ENCODE assay signal across 32 cellular contexts in genomic region chr19:6138511-6138910, GRCh38. TPM values are rescaled to one million over a fixed set of nuclear protein-coding genes. Genes with fewer than 3 reads are reported as not detected.
"Had no signal": no experiment of that assay in that cellular context is flagged by ENCODE, and none has a peak within 500 bp of the region (broad histone marks: within the 10 kb centered on the region; RNA-seq: fewer than 3 reads in every experiment).

No MANE protein-coding gene starts in this region.

- DNase-seq: stimulated activated CD4-positive, alpha-beta T cell treated with anti-CD3 and anti-CD28 coated beads, Interleukin-2, amount 100 ng/mL, for 48 hours; stimulated activated CD4-positive, alpha-beta T cell treated with anti-CD3 and anti-CD28 coated beads, Interleukin-4, amount 100 ng/mL, for 1 hour; stimulated activated CD4-positive, alpha-beta T cell treated with anti-CD3 and anti-CD28 coated beads, Interleukin-4, amount 100 ng/mL, for 24 hours; stimulated activated CD4-positive, alpha-beta T cell treated with anti-CD3 and anti-CD28 coated beads, Interleukin-4, amount 100 ng/mL, for 4 hours; stimulated activated CD8-positive, alpha-beta memory T cell treated with anti-CD3 and anti-CD28 coated beads, Interleukin-4, amount 100 ng/mL, for 48 hours; stimulated activated naive B cell treated with anti-CD40 and anti-IgM and Interleukin-4, amounts not matched to agents 10 μg/mL and 1 μg/mL and 100 μg/mL, for 72 hours; stimulated activated naive CD4-positive, alpha-beta T cell; stimulated activated naive CD4-positive, alpha-beta T cell treated with Interleukin-2 at 50 U/mL for 16 hours; stimulated activated naive CD8-positive, alpha-beta T cell treated with anti-CD3 and anti-CD28 coated beads, Interleukin-15, amount 100 ng/mL, for 72 hours; stimulated activated naive CD8-positive, alpha-beta T cell treated with anti-CD3 and anti-CD28 coated beads, Interleukin-15, Interleukin-2, amounts not matched to agents 100 U/mL and 50 U/mL, for 24 hours; stomach; substantia nigra; testis; thyroid gland; tibial artery; transverse colon; trophoblast cell; upper lobe of left lung; upper lobe of right lung; uterus had no signal

- H3K27me3 ChIP-seq: suprapubic skin, testis, thyroid gland, tibial artery, tibial nerve, transverse colon, upper lobe of left lung, upper lobe of right lung, uterus, vagina had no signal

- H3K9me3 ChIP-seq: stomach, suprapubic skin, testis, thoracic aorta, thyroid gland, tibial artery, tibial nerve, transverse colon, upper lobe of left lung, upper lobe of right lung, uterus, vagina had no signal

- H3K4me3 ChIP-seq: stomach, suprapubic skin, testis, thoracic aorta, thyroid gland, tibial artery, tibial nerve, transverse colon, upper lobe of left lung, upper lobe of right lung, uterus, vagina had no signal

- H3K4me1 ChIP-seq: stomach, suprapubic skin, testis, thyroid gland, tibial artery, tibial nerve, transverse colon, upper lobe of left lung, upper lobe of right lung, uterus, vagina had no signal

- H3K27ac Mint-ChIP-seq: stimulated activated effector memory CD8-positive, alpha-beta T cell treated with anti-CD3 and anti-CD28 coated beads, Interleukin-12 subunit alpha, Interleukin-12 subunit beta, amount 100 ng/mL, for 72 hours; stimulated activated memory B cell treated with anti-CD40 and anti-IgM and Interleukin-4, amounts not matched to agents 10 μg/mL and 1 μg/mL and 100 μg/mL, for 72 hours; stimulated activated naive B cell treated with anti-CD40 and anti-IgM and Interleukin-4, amounts not matched to agents 10 μg/mL and 1 μg/mL and 100 μg/mL, for 72 hours; stimulated activated naive CD8-positive, alpha-beta T cell treated with anti-CD3 and anti-CD28 coated beads, Interleukin-15, amount 100 ng/mL, for 72 hours; stimulated activated naive CD8-positive, alpha-beta T cell treated with anti-CD3 and anti-CD28 coated beads, Interleukin-15, Interleukin-2, amounts not matched to agents 100 ng/mL and 50 ng/mL, for 24 hours; type B pancreatic cell had no signal

- H3K4me1 Mint-ChIP-seq: stimulated activated effector memory CD8-positive, alpha-beta T cell treated with anti-CD3 and anti-CD28 coated beads, Interleukin-12 subunit alpha, Interleukin-12 subunit beta, amount 100 ng/mL, for 72 hours; stimulated activated naive CD8-positive, alpha-beta T cell treated with anti-CD3 and anti-CD28 coated beads, Interleukin-15, amount 100 ng/mL, for 72 hours had no signal

- H3K27ac ChIP-seq: stomach, suprapubic skin, testis, thoracic aorta, thyroid gland, tibial artery, tibial nerve, transverse colon, upper lobe of left lung, upper lobe of right lung, uterus, vagina had no signal

- H3K36me3 ChIP-seq: stomach, suprapubic skin, thoracic aorta, thyroid gland, tibial artery, transverse colon, upper lobe of left lung, upper lobe of right lung, uterus, vagina had no signal

- H3K4me3 Mint-ChIP-seq: stimulated activated effector memory CD8-positive, alpha-beta T cell treated with anti-CD3 and anti-CD28 coated beads, Interleukin-12 subunit alpha, Interleukin-12 subunit beta, amount 100 ng/mL, for 72 hours; stimulated activated memory B cell treated with anti-CD40 and anti-IgM and Interleukin-4, amounts not matched to agents 10 μg/mL and 1 μg/mL and 100 μg/mL, for 72 hours; stimulated activated naive B cell treated with anti-CD40 and anti-IgM and Interleukin-4, amounts not matched to agents 10 μg/mL and 1 μg/mL and 100 μg/mL, for 72 hours; stimulated activated naive CD8-positive, alpha-beta T cell treated with anti-CD3 and anti-CD28 coated beads, Interleukin-15, amount 100 ng/mL, for 72 hours; stimulated activated naive CD8-positive, alpha-beta T cell treated with anti-CD3 and anti-CD28 coated beads, Interleukin-15, Interleukin-2, amounts not matched to agents 100 ng/mL and 50 ng/mL, for 24 hours; type B pancreatic cell had no signal

- FAIRE-seq: urothelium cell line had no signal

- H3K9me3 Mint-ChIP-seq: stimulated activated effector memory CD8-positive, alpha-beta T cell treated with anti-CD3 and anti-CD28 coated beads, Interleukin-12 subunit alpha, Interleukin-12 subunit beta, amount 100 ng/mL, for 72 hours; stimulated activated memory B cell treated with anti-CD40 and anti-IgM and Interleukin-4, amounts not matched to agents 10 μg/mL and 1 μg/mL and 100 μg/mL, for 72 hours; stimulated activated naive B cell treated with anti-CD40 and anti-IgM and Interleukin-4, amounts not matched to agents 10 μg/mL and 1 μg/mL and 100 μg/mL, for 72 hours; stimulated activated naive CD8-positive, alpha-beta T cell treated with anti-CD3 and anti-CD28 coated beads, Interleukin-15, amount 100 ng/mL, for 72 hours; stimulated activated naive CD8-positive, alpha-beta T cell treated with anti-CD3 and anti-CD28 coated beads, Interleukin-15, Interleukin-2, amounts not matched to agents 100 ng/mL and 50 ng/mL, for 24 hours; type B pancreatic cell had no signal

- H3K27me3 Mint-ChIP-seq: stimulated activated naive CD8-positive, alpha-beta T cell treated with anti-CD3 and anti-CD28 coated beads, Interleukin-15, amount 100 ng/mL, for 72 hours; stimulated activated naive CD8-positive, alpha-beta T cell treated with anti-CD3 and anti-CD28 coated beads, Interleukin-15, Interleukin-2, amounts not matched to agents 100 ng/mL and 50 ng/mL, for 24 hours had no signal

- H3K36me3 Mint-ChIP-seq: stimulated activated effector memory CD8-positive, alpha-beta T cell treated with anti-CD3 and anti-CD28 coated beads, Interleukin-12 subunit alpha, Interleukin-12 subunit beta, amount 100 ng/mL, for 72 hours; stimulated activated memory B cell treated with anti-CD40 and anti-IgM and Interleukin-4, amounts not matched to agents 10 μg/mL and 1 μg/mL and 100 μg/mL, for 72 hours; stimulated activated naive B cell treated with anti-CD40 and anti-IgM and Interleukin-4, amounts not matched to agents 10 μg/mL and 1 μg/mL and 100 μg/mL, for 72 hours; type B pancreatic cell had no signal

- ATAC-seq: stimulated activated effector memory CD8-positive, alpha-beta T cell treated with anti-CD3 and anti-CD28 coated beads, Interleukin-12 subunit alpha, Interleukin-12 subunit beta, amount 100 ng/mL, for 72 hours; stimulated activated memory B cell treated with anti-CD40 and anti-IgM and Interleukin-4, amounts not matched to agents 10 μg/mL and 1 μg/mL and 100 μg/mL, for 72 hours; stimulated activated naive CD8-positive, alpha-beta T cell treated with anti-CD3 and anti-CD28 coated beads, Interleukin-15, amount 100 ng/mL, for 72 hours; stimulated activated naive CD8-positive, alpha-beta T cell treated with anti-CD3 and anti-CD28 coated beads, Interleukin-15, Interleukin-2, amounts not matched to agents 100 U/mL and 50 U/mL, for 24 hours; upper lobe of right lung had no signal

RNA-seq across cellular contexts. Expression of gene ACSBG2, which starts 3.0 kb away (rescaled TPM):
- total RNA-seq: stomach, suprapubic skin, temporal lobe, tibial nerve, transverse colon, upper lobe of left lung, upper lobe of right lung, ureter, urinary bladder, uterus, vagina had no signal
- polyA plus RNA-seq: stomach, urinary bladder had no signal
